ENCODE assay signal across 9 cellular contexts in the genomic region with DNA sequence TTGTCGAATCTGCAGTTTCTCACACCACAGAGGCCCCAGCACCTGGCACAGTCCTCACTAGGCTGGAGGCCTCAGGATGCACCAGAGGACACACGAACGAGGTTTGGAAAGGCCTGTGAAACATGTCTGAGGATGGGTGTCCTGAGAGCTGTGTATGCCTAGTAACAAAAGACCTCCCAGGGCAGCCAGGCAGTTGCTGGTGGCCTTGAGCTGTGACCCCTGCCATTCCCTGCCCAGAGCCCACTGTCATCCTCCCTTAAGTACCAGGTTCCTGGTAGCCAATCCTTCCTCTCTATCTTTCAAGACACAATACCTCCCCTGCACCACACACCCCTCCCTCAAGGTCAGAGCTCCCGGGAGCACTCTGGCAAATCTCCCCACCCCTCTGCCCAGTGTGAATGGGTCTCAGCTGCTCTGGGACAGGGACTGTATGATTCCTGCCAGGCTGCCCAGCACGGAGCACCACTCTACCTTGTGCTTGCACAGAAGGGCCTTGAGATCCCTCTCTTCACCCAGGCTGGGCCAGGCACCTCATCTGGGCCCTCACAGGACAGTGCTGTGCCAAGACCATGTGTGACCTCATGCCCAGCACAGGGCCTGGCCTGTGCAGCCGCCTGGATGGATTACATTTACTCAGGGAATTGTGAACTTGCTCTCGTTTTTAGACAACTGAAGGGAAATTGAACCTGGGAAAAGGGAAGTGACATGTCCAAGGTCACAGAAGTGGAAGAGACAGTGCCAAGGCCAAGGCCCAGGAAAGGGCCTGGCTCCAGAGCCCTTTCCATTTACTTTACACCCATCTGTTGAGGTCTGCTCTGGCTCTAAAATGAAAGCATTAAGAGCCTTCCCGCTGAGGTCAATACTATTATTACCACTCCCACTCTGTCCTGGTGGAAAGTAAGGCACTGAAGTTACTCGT. TPM values are rescaled to one million over a fixed set of nuclear protein-coding genes. Genes with fewer than 3 reads are reported as not detected.
DNase-seq lines count a peak whose midpoint lies in the region; ATAC-seq lines count a peak whose summit lies in the region.
"Had no signal": no experiment of that assay in that cellular context is flagged by ENCODE, and none has a peak within 500 bp of the region (broad histone marks: within the 10 kb centered on the region; RNA-seq: fewer than 3 reads in every experiment).

No MANE protein-coding gene starts in this region.

- no peak for ATAC-seq in HG03159 (IDR thresholded peaks at IDR 0.05; ENCODE audit: unreplicated experiment)

- peaks cover 0 to 9% (median 6%) of the 10 kb centered on the region in 5 donors for H3K36me3 ChIP-seq in subcutaneous abdominal adipose tissue (ENCODE audit: control insufficient read depth in 5 of 5, insufficient read depth in 5 of 5, low read length in 5 of 5)

- POLR2A ChIA-PET in activated CD4-positive, alpha-beta memory T cell treated with anti-CD3 and anti-CD28 coated beads for 36 hours (lab: Charles Lee): no interaction called here

- DNase-seq in activated CD4-positive, alpha-beta T cell treated with anti-CD3 and anti-CD28 coated beads, Interleukin-2, amount 10 ng/mL, durations not matched to agents 24 days and 14 days: no peak
- no peak for DNase-seq in activated CD4-positive, alpha-beta T cell treated with anti-CD3 and anti-CD28 coated beads, Interleukin-2, amount 50 U/mL, for 1 hour
- no peak for DNase-seq in activated CD4-positive, alpha-beta memory T cell treated with anti-CD3 and anti-CD28 coated beads for 36 hours
- no peak for DNase-seq in immature natural killer cell
- DNase-seq in germinal center (ENCODE audit: low spot score): no peak
- no peak for DNase-seq in AG08395 (ENCODE audit: low spot score)

- peaks cover 15% of the 10 kb centered on the region for H3K36me3 Mint-ChIP-seq in activated CD4-positive, alpha-beta T cell treated with anti-CD3 and anti-CD28 coated beads, Interleukin-2, amount 10 ng/mL, durations not matched to agents 24 days and 14 days (ENCODE audit: low read depth)
- H3K36me3 Mint-ChIP-seq in activated CD4-positive, alpha-beta memory T cell treated with anti-CD3 and anti-CD28 coated beads for 36 hours: peaks cover 3% of the 10 kb centered on the region
- no peaks in the 10 kb centered on the region for H3K36me3 Mint-ChIP-seq in immature natural killer cell

- no peaks in the 10 kb centered on the region for H3K9me3 Mint-ChIP-seq in activated CD4-positive, alpha-beta T cell treated with anti-CD3 and anti-CD28 coated beads, Interleukin-2, amount 10 ng/mL, durations not matched to agents 24 days and 14 days
- H3K9me3 Mint-ChIP-seq in activated CD4-positive, alpha-beta memory T cell treated with anti-CD3 and anti-CD28 coated beads for 36 hours: no peaks in the 10 kb centered on the region
- no peaks in the 10 kb centered on the region for H3K9me3 Mint-ChIP-seq in immature natural killer cell

- H3K27ac ChIP-seq in subcutaneous abdominal adipose tissue (ENCODE audit: low read depth, low read length): peak overlapping the region; percentile 93

- H3K4me1 ChIP-seq in subcutaneous abdominal adipose tissue (ENCODE audit: control insufficient read depth in 5 of 5, insufficient read depth in 5 of 5, low read length in 5 of 5): peaks cover 16 to 54% (median 49%) of the 10 kb centered on the region in 5 donors

- CTCF ChIA-PET in activated CD4-positive, alpha-beta memory T cell treated with anti-CD3 and anti-CD28 coated beads for 36 hours (lab: Charles Lee): interaction anchor here (1.6 kb wide), 1 partner anchor 13 kb away, joined by 6 read pairs; no protein-coding TSS in a partner anchor

- H3K4me1 Mint-ChIP-seq in activated CD4-positive, alpha-beta T cell treated with anti-CD3 and anti-CD28 coated beads, Interleukin-2, amount 10 ng/mL, durations not matched to agents 24 days and 14 days: peaks cover 33% of the 10 kb centered on the region
- H3K4me1 Mint-ChIP-seq in activated CD4-positive, alpha-beta memory T cell treated with anti-CD3 and anti-CD28 coated beads for 36 hours (ENCODE audit: low read depth): peaks cover 44% of the 10 kb centered on the region
- peaks cover 46 to 49% of the 10 kb centered on the region in 2 donors for H3K4me1 Mint-ChIP-seq in immature natural killer cell

- intact Hi-C loops in activated CD4-positive, alpha-beta T cell treated with anti-CD3 and anti-CD28 coated beads, Interleukin-2, amount 10 ng/mL, durations not matched to agents 24 days and 14 days (cut with micrococcal nuclease): loop anchor here (10.0 kb wide), 1 partner anchor 46 kb away; no protein-coding TSS in a partner anchor
- intact Hi-C loops in activated CD4-positive, alpha-beta memory T cell treated with anti-CD3 and anti-CD28 coated beads for 36 hours (cut with micrococcal nuclease): no loop called here

- H3K27ac Mint-ChIP-seq in activated CD4-positive, alpha-beta T cell treated with anti-CD3 and anti-CD28 coated beads, Interleukin-2, amount 10 ng/mL, durations not matched to agents 24 days and 14 days: peak overlapping the region; percentile 93
- H3K27ac Mint-ChIP-seq in activated CD4-positive, alpha-beta memory T cell treated with anti-CD3 and anti-CD28 coated beads for 36 hours: peak overlapping the region; percentile 91
- peak overlapping the region; percentile 86 to 95 (median 94) for H3K27ac Mint-ChIP-seq in immature natural killer cell

- H3K9me3 ChIP-seq in subcutaneous abdominal adipose tissue (ENCODE audit: control insufficient read depth in 5 of 5, low read length in 5 of 5): no peaks in the 10 kb centered on the region

- peak overlapping the region; percentile 90 for H3K4me3 Mint-ChIP-seq in activated CD4-positive, alpha-beta T cell treated with anti-CD3 and anti-CD28 coated beads, Interleukin-2, amount 10 ng/mL, durations not matched to agents 24 days and 14 days
- peak overlapping the region; percentile 85 for H3K4me3 Mint-ChIP-seq in activated CD4-positive, alpha-beta memory T cell treated with anti-CD3 and anti-CD28 coated beads for 36 hours
- H3K4me3 Mint-ChIP-seq in immature natural killer cell: peak overlapping the region; percentile 84 to 90 (median 87)

- H3K9ac ChIP-seq in subcutaneous abdominal adipose tissue (ENCODE audit: low read length in 5 of 5): peak overlapping the region; percentile 90 to 96 (median 93)

- H3K27me3 Mint-ChIP-seq in activated CD4-positive, alpha-beta T cell treated with anti-CD3 and anti-CD28 coated beads, Interleukin-2, amount 10 ng/mL, durations not matched to agents 24 days and 14 days: peaks cover 2% of the 10 kb centered on the region
- no peaks in the 10 kb centered on the region for H3K27me3 Mint-ChIP-seq in activated CD4-positive, alpha-beta memory T cell treated with anti-CD3 and anti-CD28 coated beads for 36 hours
- peaks cover 7 to 9% (median 8%) of the 10 kb centered on the region in 3 donors for H3K27me3 Mint-ChIP-seq in immature natural killer cell (ENCODE audit: low read depth in 3 of 3)

- peak overlapping the region; percentile 25 to 81 (median 72) for H3K4me3 ChIP-seq in subcutaneous abdominal adipose tissue (ENCODE audit: low read depth in 1 of 5, low read length in 5 of 5)

- no peaks in the 10 kb centered on the region for H3K27me3 ChIP-seq in subcutaneous abdominal adipose tissue (ENCODE audit: control insufficient read depth in 5 of 5, insufficient read depth in 4 of 5, low read length in 5 of 5)

RNA-seq across cellular contexts. Expression of a gene that starts 2.2 kb away (rescaled TPM):
- total RNA-seq in activated CD4-positive, alpha-beta T cell treated with anti-CD3 and anti-CD28 coated beads, Interleukin-2, amount 10 ng/mL, durations not matched to agents 24 days and 14 days: 36.4 and 37.0 TPM in 2 replicates
- 10 to 100 TPM; 25.3 to 25.5 TPM for total RNA-seq in activated CD4-positive, alpha-beta memory T cell treated with anti-CD3 and anti-CD28 coated beads for 36 hours
- 1 to 10 TPM in 2 of 3 donors, under 1 TPM in 1; 0.69 to 2.2 (median 1.5) TPM for polyA plus RNA-seq in immature natural killer cell

RNA-seq across cellular contexts. Expression of a gene that starts 22.2 kb away (rescaled TPM):
- total RNA-seq in activated CD4-positive, alpha-beta T cell treated with anti-CD3 and anti-CD28 coated beads, Interleukin-2, amount 10 ng/mL, durations not matched to agents 24 days and 14 days: 35.5 and 35.7 TPM in 2 replicates
- 10 to 100 TPM; 23.1 to 26.1 TPM for total RNA-seq in activated CD4-positive, alpha-beta memory T cell treated with anti-CD3 and anti-CD28 coated beads for 36 hours
- 10 to 100 TPM in 1 of 3 donors, 1 to 10 TPM in 2; 7.9 to 19.1 (median 9.0) TPM for polyA plus RNA-seq in immature natural killer cell

RNA-seq across cellular contexts. Expression of a gene that starts 56.9 kb away (rescaled TPM):
- not detected in 2 replicates for total RNA-seq in activated CD4-positive, alpha-beta T cell treated with anti-CD3 and anti-CD28 coated beads, Interleukin-2, amount 10 ng/mL, durations not matched to agents 24 days and 14 days
- not detected for total RNA-seq in activated CD4-positive, alpha-beta memory T cell treated with anti-CD3 and anti-CD28 coated beads for 36 hours
- polyA plus RNA-seq in immature natural killer cell: not detected
- total RNA-seq: renal cortical epithelial cell had no signal
